Comparison of ENCODE assay signal across 21 cellular contexts in genomic region chr16:16084874-16085273, GRCh38.
DNase-seq lines count a peak whose midpoint lies in the region; TF ChIP-seq lines count a peak whose summit lies in the region.
"Had no signal": no experiment of that assay in that cellular context is flagged by ENCODE, and none has a peak within 500 bp of the region (broad histone marks: within the 10 kb centered on the region; RNA-seq: fewer than 3 reads in every experiment).

No MANE protein-coding gene starts in this region.

- no peaks in the 10 kb centered on the region for H3K27me3 Mint-ChIP-seq in activated T-cell treated with anti-CD3 and anti-CD28 coated beads, Interleukin-2, amount 50 U/mL, for 24 hours
- no peaks in the 10 kb centered on the region for H3K27me3 Mint-ChIP-seq in CD14-positive monocyte (ENCODE audit: low read depth in 3 of 3)
- H3K27me3 Mint-ChIP-seq: CD4-positive, alpha-beta T cell had no signal

- no peak overlapping the region for H3K4me3 Mint-ChIP-seq in activated T-cell treated with anti-CD3 and anti-CD28 coated beads, Interleukin-2, amount 50 U/mL, for 24 hours
- no peak overlapping the region for H3K4me3 Mint-ChIP-seq in CD14-positive monocyte
- H3K4me3 Mint-ChIP-seq: CD4-positive, alpha-beta T cell had no signal

- H3K36me3 ChIP-seq in esophagus muscularis mucosa (peaks cover 48 to 87% (median 81%) of the 10 kb centered on the region in 4 donors), sigmoid colon (peaks cover 10 to 53% (median 27%) of the 10 kb centered on the region in 4 donors)

- no peak overlapping the region for H3K4me3 ChIP-seq in esophagus muscularis mucosa
- no peak overlapping the region for H3K4me3 ChIP-seq in sigmoid colon
- H3K4me3 ChIP-seq: BLaER1 had no signal

- WGBS in esophagus muscularis mucosa, result 96% methylated on average over 3 of the region's 3 CpGs
- WGBS in sigmoid colon, 2 donors, result 97 to 98% methylated on average over 3 of the region's 3 CpGs

- TF ChIP-seq EP300 in esophagus muscularis mucosa (IDR thresholded peaks at IDR 0.05), result no peak
- no peak for TF ChIP-seq EP300 in sigmoid colon (IDR thresholded peaks at IDR 0.05)

- H3K4me1 ChIP-seq in esophagus muscularis mucosa, result peaks cover 9 to 66% (median 56%) of the 10 kb centered on the region in 4 donors
- peaks cover 0 to 61% (median 57%) of the 10 kb centered on the region in 4 donors for H3K4me1 ChIP-seq in sigmoid colon

- H3K9me3 Mint-ChIP-seq in activated T-cell treated with anti-CD3 and anti-CD28 coated beads, Interleukin-2, amount 50 U/mL, for 24 hours, result peaks cover 6% of the 10 kb centered on the region
- peaks cover 8 to 13% (median 10%) of the 10 kb centered on the region in 7 donors for H3K9me3 Mint-ChIP-seq in CD14-positive monocyte
- H3K9me3 Mint-ChIP-seq: CD4-positive, alpha-beta T cell had no signal

- TF ChIP-seq POLR2A in esophagus muscularis mucosa (IDR thresholded peaks at IDR 0.05; ENCODE audit: low read depth), result no peak
- no peak for TF ChIP-seq POLR2A in sigmoid colon (IDR thresholded peaks at IDR 0.05)

- H3K27ac ChIP-seq in esophagus muscularis mucosa (replicated peaks in 1 of 4), result peak overlapping the region; percentile 87 to 90 (median 88)
- H3K27ac ChIP-seq in sigmoid colon, result peak overlapping the region; percentile 75 to 92 (median 85)
- H3K27ac ChIP-seq: BLaER1 had no signal

- intact Hi-C loops in CD14-positive monocyte (cut with micrococcal nuclease), result no loop called here
- intact Hi-C loops in esophagus muscularis mucosa (cut with DNase I), result no loop called here
- intact Hi-C loops in sigmoid colon (cut with DNase I), result no loop called here

- H3K9me3 ChIP-seq in esophagus muscularis mucosa, result peaks cover 0 to 10% (median 3%) of the 10 kb centered on the region in 4 donors
- H3K9me3 ChIP-seq in sigmoid colon, result peaks cover 0 to 5% (median 0%) of the 10 kb centered on the region in 4 donors

- DNase-seq in activated T-cell treated with anti-CD3 and anti-CD28 coated beads, Interleukin-2, amount 50 U/mL, for 24 hours, result no peak
- DNase-seq in activated T-cell treated with anti-CD3 and anti-CD28 coated beads for 4 hours (no peak), CD14-positive monocyte (ENCODE audit: low spot score) (no peak), esophagus muscularis mucosa (ENCODE audit: extremely low spot score) (no peak), sigmoid colon (no peak), iPS-NIHi11 (ENCODE audit: low spot score) (no peak), D341Med (ENCODE audit: low spot score) (no peak)
- DNase-seq in stimulated activated CD4-positive, alpha-beta T cell treated with anti-CD3 and anti-CD28 coated beads, Interleukin-15, amount 100 ng/mL, for 24 hours, result no peak
- DNase-seq: CD4-positive, alpha-beta T cell; DMS53; KBM-7; MV-4-11; NCI-H1105; NCI-H146; NCI-H2029; NCI-H446 treated with DMSO at 0.1 percent for 48 hours; NCI-H526; NCI-H82; NK-92 treated with Interleukin-12 subunit alpha and Interleukin-12 subunit beta, amount 100 ng/mL, for 24 hours; PC-3 had no signal

- H3K4me1 Mint-ChIP-seq in activated T-cell treated with anti-CD3 and anti-CD28 coated beads, Interleukin-2, amount 50 U/mL, for 24 hours (ENCODE audit: low read depth), result peaks cover 2% of the 10 kb centered on the region
- peaks cover 3% of the 10 kb centered on the region for H3K4me1 Mint-ChIP-seq in CD14-positive monocyte

- TF ChIP-seq CTCF in CD14-positive monocyte (IDR thresholded peaks at IDR 0.05) (no peak), esophagus muscularis mucosa (IDR thresholded peaks at IDR 0.05) (no peak), sigmoid colon (IDR thresholded peaks at IDR 0.05) (no peak)

- peak overlapping the region; percentile 37 for H3K27ac Mint-ChIP-seq in activated T-cell treated with anti-CD3 and anti-CD28 coated beads, Interleukin-2, amount 50 U/mL, for 24 hours
- peak overlapping the region in 4 of 7 donors; percentile 26 to 76 (median 48) for H3K27ac Mint-ChIP-seq in CD14-positive monocyte
- H3K27ac Mint-ChIP-seq: CD4-positive, alpha-beta T cell had no signal

- H3K36me3 Mint-ChIP-seq in activated T-cell treated with anti-CD3 and anti-CD28 coated beads, Interleukin-2, amount 50 U/mL, for 24 hours (ENCODE audit: low read depth), result peaks cover 98% of the 10 kb centered on the region
- H3K36me3 Mint-ChIP-seq in CD14-positive monocyte, result peaks cover 85 to 99% of the 10 kb centered on the region in 2 donors

- no peaks in the 10 kb centered on the region for H3K27me3 ChIP-seq in esophagus muscularis mucosa
- H3K27me3 ChIP-seq in sigmoid colon, result no peaks in the 10 kb centered on the region
- H3K27me3 ChIP-seq: BLaER1 had no signal
